8 cellular contexts compared by ENCODE assay signal in genomic region chr7:38311329-38311937, GRCh38.
DNase-seq lines count a peak whose midpoint lies in the region; ATAC-seq and TF ChIP-seq lines count a peak whose summit lies in the region.

No MANE protein-coding gene starts in this region.

- H3K36me3 ChIP-seq in kidney epithelial cell (ENCODE audit: control insufficient read depth, insufficient read depth, low read length) (no peaks in the 10 kb centered on the region), thymus (ENCODE audit: control insufficient read depth, insufficient read depth) (no peaks in the 10 kb centered on the region)

- peak overlapping the region; percentile 71 for H3K4me3 Mint-ChIP-seq in activated T-cell treated with anti-CD3 and anti-CD28 coated beads, Interleukin-2, amount 50 U/mL, for 24 hours
- H3K4me3 Mint-ChIP-seq in activated CD8-positive, alpha-beta T cell treated with anti-CD3 and anti-CD28 coated beads, Interleukin-2, amount 10 ng/mL, durations not matched to agents 7 days and 5 days, result peak overlapping the region; percentile 73

- TF ChIP-seq CTCF in kidney epithelial cell (IDR thresholded peaks at IDR 0.05; ENCODE audit: insufficient read depth, low read length, poor library complexity, severe bottlenecking), result no peak

- CTCF ChIA-PET in activated CD8-positive, alpha-beta T cell treated with anti-CD3 and anti-CD28 coated beads, Interleukin-2, amount 10 ng/mL, durations not matched to agents 7 days and 5 days (lab: Charles Lee), result interaction anchor here (1.0 to 1.6 kb wide), 3 partner anchors 24 to 96 kb away, joined by 5 to 6 read pairs (median 5); no protein-coding TSS in a partner anchor

- peak overlapping the region; percentile 26 for H3K27ac Mint-ChIP-seq in activated T-cell treated with anti-CD3 and anti-CD28 coated beads, Interleukin-2, amount 50 U/mL, for 24 hours
- H3K27ac Mint-ChIP-seq in activated CD8-positive, alpha-beta T cell treated with anti-CD3 and anti-CD28 coated beads, Interleukin-2, amount 10 ng/mL, durations not matched to agents 7 days and 5 days, result peak overlapping the region; percentile 87

- peak overlapping the region; percentile 52 for H3K27ac ChIP-seq in thymus (ENCODE audit: low read depth)

- peak; percentile 55 for ATAC-seq in HG02938 (IDR thresholded peaks at IDR 0.05; ENCODE audit: unreplicated experiment)
- peak; percentile 38 for ATAC-seq in activated CD8-positive, alpha-beta T cell treated with anti-CD3 and anti-CD28 coated beads, Interleukin-2, amount 10 ng/mL, durations not matched to agents 7 days and 5 days
- no peak for ATAC-seq in esophagus mucosa
- no peak for ATAC-seq in HG02973 (IDR thresholded peaks at IDR 0.05; ENCODE audit: unreplicated experiment)

- H3K27me3 ChIP-seq in kidney epithelial cell (ENCODE audit: control insufficient read depth, insufficient read depth, low read length) (no peaks in the 10 kb centered on the region), thymus (ENCODE audit: control insufficient read depth, insufficient read depth) (no peaks in the 10 kb centered on the region)

- POLR2A ChIA-PET in activated CD8-positive, alpha-beta T cell treated with anti-CD3 and anti-CD28 coated beads, Interleukin-2, amount 10 ng/mL, durations not matched to agents 7 days and 5 days (lab: Charles Lee), result no interaction called here

- H3K4me3 ChIP-seq in kidney epithelial cell (ENCODE audit: low read depth, low read length) (peak overlapping the region; percentile 35), thymus (ENCODE audit: low read length) (peak overlapping the region; percentile 41)

- no peaks in the 10 kb centered on the region for H3K27me3 Mint-ChIP-seq in activated T-cell treated with anti-CD3 and anti-CD28 coated beads, Interleukin-2, amount 50 U/mL, for 24 hours
- H3K27me3 Mint-ChIP-seq in activated CD8-positive, alpha-beta T cell treated with anti-CD3 and anti-CD28 coated beads, Interleukin-2, amount 10 ng/mL, durations not matched to agents 7 days and 5 days (ENCODE audit: low read depth), result no peaks in the 10 kb centered on the region

- 10% methylated on average over 29 of the region's 38 CpGs for WGBS in thymus

- H3K36me3 Mint-ChIP-seq in activated T-cell treated with anti-CD3 and anti-CD28 coated beads, Interleukin-2, amount 50 U/mL, for 24 hours (ENCODE audit: low read depth), result no peaks in the 10 kb centered on the region
- H3K36me3 Mint-ChIP-seq in activated CD8-positive, alpha-beta T cell treated with anti-CD3 and anti-CD28 coated beads, Interleukin-2, amount 10 ng/mL, durations not matched to agents 7 days and 5 days (ENCODE audit: low read depth), result peaks cover 2% of the 10 kb centered on the region

- H3K9me3 ChIP-seq in thymus (ENCODE audit: control insufficient read depth), result no peaks in the 10 kb centered on the region

- no peaks in the 10 kb centered on the region for H3K4me1 ChIP-seq in thymus (ENCODE audit: control insufficient read depth, insufficient read depth, low read length)

- no peak for DNase-seq in activated T-cell treated with anti-CD3 and anti-CD28 coated beads, Interleukin-2, amount 50 U/mL, for 24 hours
- DNase-seq in activated T-cell treated with anti-CD3 and anti-CD28 coated beads, Interleukin-2, amount 50 U/mL, for 1 hour, result no peak
- DNase-seq in activated CD8-positive, alpha-beta T cell treated with anti-CD3 and anti-CD28 coated beads, Interleukin-2, amount 10 ng/mL, durations not matched to agents 7 days and 5 days, result peak; percentile 38
- no peak for DNase-seq in kidney epithelial cell (ENCODE audit: low read depth)

- H3K9me3 Mint-ChIP-seq in activated T-cell treated with anti-CD3 and anti-CD28 coated beads, Interleukin-2, amount 50 U/mL, for 24 hours, result no peaks in the 10 kb centered on the region
- H3K9me3 Mint-ChIP-seq in activated CD8-positive, alpha-beta T cell treated with anti-CD3 and anti-CD28 coated beads, Interleukin-2, amount 10 ng/mL, durations not matched to agents 7 days and 5 days (ENCODE audit: insufficient read depth), result no peaks in the 10 kb centered on the region

- peaks cover 29% of the 10 kb centered on the region for H3K4me1 Mint-ChIP-seq in activated T-cell treated with anti-CD3 and anti-CD28 coated beads, Interleukin-2, amount 50 U/mL, for 24 hours (ENCODE audit: low read depth)
- H3K4me1 Mint-ChIP-seq in activated CD8-positive, alpha-beta T cell treated with anti-CD3 and anti-CD28 coated beads, Interleukin-2, amount 10 ng/mL, durations not matched to agents 7 days and 5 days (ENCODE audit: low read depth), result peaks cover 61% of the 10 kb centered on the region

Comparison
In these comparisons a context has a peak if more than half of its experiments do, and no peak if none do; other contexts are left out.
1. ATAC-seq: peak in HG02938 (single experiment) and activated CD8-positive, alpha-beta T cell treated with anti-CD3 and anti-CD28 coated beads, Interleukin-2, amount 10 ng/mL, durations not matched to agents 7 days and 5 days (single experiment); none in esophagus mucosa (single experiment) and HG02973 (single experiment).